ENCODE assay signal across 30 cellular contexts in genomic region chr4:16938641-16939040, GRCh38. TPM values are rescaled to one million over a fixed set of nuclear protein-coding genes. Genes with fewer than 3 reads are reported as not detected.
"Had no signal": no experiment of that assay in that cellular context is flagged by ENCODE, and none has a peak within 500 bp of the region (broad histone marks: within the 10 kb centered on the region; RNA-seq: fewer than 3 reads in every experiment).

No MANE protein-coding gene starts in this region.

- H3K36me3 Mint-ChIP-seq: activated naive CD4-positive, alpha-beta T cell treated with anti-CD3 and anti-CD28 coated beads, Interleukin-2, amount 50 U/mL, for 24 hours; activated naive CD8-positive, alpha-beta T cell treated with anti-CD3 and anti-CD28 coated beads for 36 hours had no signal

- H3K27ac ChIP-seq: adrenal gland, body of pancreas, esophagus muscularis mucosa, foreskin keratinocyte, gastroesophageal sphincter had no signal

- H3K9me3 Mint-ChIP-seq: activated CD8-positive, alpha-beta T cell treated with anti-CD3 and anti-CD28 coated beads for 36 hours; activated naive CD4-positive, alpha-beta T cell treated with anti-CD3 and anti-CD28 coated beads for 36 hours; activated naive CD4-positive, alpha-beta T cell treated with anti-CD3 and anti-CD28 coated beads, Interleukin-2, amount 50 U/mL, for 24 hours; activated T-cell treated with anti-CD3 and anti-CD28 coated beads, Interleukin-2, amount 50 U/mL, for 4 hours; activated T-helper 2 cell treated with anti-CD3 and anti-CD28 coated beads, Interferon-gamma antibody, Interleukin-2, Interleukin-4, amounts not matched to agents 10 μg/mL and 5 μg/mL and 100 μg/mL, durations not matched to agents 14 hours and 24 hours and 36 hours had no signal

- H3K4me1 ChIP-seq: adrenal gland, body of pancreas, esophagus muscularis mucosa, foreskin keratinocyte, gastroesophageal sphincter had no signal

- H3K36me3 ChIP-seq: adrenal gland, esophagus muscularis mucosa, gastroesophageal sphincter had no signal

- H3K4me1 Mint-ChIP-seq: activated naive CD4-positive, alpha-beta T cell treated with anti-CD3 and anti-CD28 coated beads, Interleukin-2, amount 50 U/mL, for 24 hours; activated naive CD8-positive, alpha-beta T cell treated with anti-CD3 and anti-CD28 coated beads for 36 hours; activated naive CD8-positive, alpha-beta T cell treated with anti-CD3 and anti-CD28 coated beads, Interleukin-2, amount 50 U/mL, for 24 hours had no signal

- H3K9me3 ChIP-seq: adrenal gland, body of pancreas, esophagus muscularis mucosa, gastroesophageal sphincter had no signal

- FAIRE-seq: colon had no signal

- H3K27ac Mint-ChIP-seq: activated CD8-positive, alpha-beta T cell treated with anti-CD3 and anti-CD28 coated beads for 36 hours; activated naive CD4-positive, alpha-beta T cell treated with anti-CD3 and anti-CD28 coated beads for 36 hours; activated naive CD4-positive, alpha-beta T cell treated with anti-CD3 and anti-CD28 coated beads, Interleukin-2, amount 50 U/mL, for 24 hours; activated naive CD8-positive, alpha-beta T cell treated with anti-CD3 and anti-CD28 coated beads for 36 hours; activated naive CD8-positive, alpha-beta T cell treated with anti-CD3 and anti-CD28 coated beads, Interleukin-2, amount 50 U/mL, for 24 hours; activated T-helper 2 cell treated with anti-CD3 and anti-CD28 coated beads, Interferon-gamma antibody, Interleukin-2, Interleukin-4, amounts not matched to agents 10 μg/mL and 5 μg/mL and 100 μg/mL, durations not matched to agents 14 hours and 24 hours and 36 hours; effector memory CD8-positive, alpha-beta T cell had no signal

- H3K27me3 ChIP-seq: adrenal gland, body of pancreas, esophagus muscularis mucosa, foreskin keratinocyte, gastroesophageal sphincter had no signal

- DNase-seq: activated CD4-positive, alpha-beta T cell treated with anti-CD3 and anti-CD28 coated beads for 4 hours; activated CD4-positive, alpha-beta T cell treated with anti-CD3 and anti-CD28 coated beads, Interleukin-2, amount 50 U/mL, for 1 hour; activated CD4-positive, alpha-beta T cell treated with anti-CD3 and anti-CD28 coated beads, Interleukin-2, amount 50 U/mL, for 48 hours; activated CD4-positive, CD25-positive, alpha-beta regulatory T cell; activated CD4-positive, CD25-positive, alpha-beta regulatory T cell treated with anti-CD3 and anti-CD28 coated beads, Interleukin-2, amount 50 U/mL, for 72 hours; activated CD8-positive, alpha-beta memory T cell treated with anti-CD3 and anti-CD28 coated beads for 24 hours; activated CD8-positive, alpha-beta T cell treated with anti-CD3 and anti-CD28 coated beads for 36 hours; activated effector memory CD4-positive, alpha-beta T cell treated with anti-CD3 and anti-CD28 coated beads, Interleukin-2, amount 50 U/mL, for 16 hours; activated naive CD4-positive, alpha-beta T cell treated with anti-CD3 and anti-CD28 coated beads for 36 hours; activated naive CD8-positive, alpha-beta T cell treated with anti-CD3 and anti-CD28 coated beads for 36 hours; activated naive CD8-positive, alpha-beta T cell treated with anti-CD3 and anti-CD28 coated beads, Interleukin-2, amount 50 U/mL, for 24 hours; activated T-cell treated with anti-CD3 and anti-CD28 coated beads, Interleukin-2, amount 50 U/mL, for 4 hours; adrenal gland; amygdala; aorta; body of pancreas; caudate nucleus; cortex of kidney; dermis blood vessel endothelial cell; effector CD4-positive, alpha-beta T cell; effector memory CD8-positive, alpha-beta T cell; erythroblast; foreskin keratinocyte; T-helper 2 cell had no signal

- H3K4me3 ChIP-seq: adrenal gland, body of pancreas, esophagus muscularis mucosa, gastroesophageal sphincter had no signal

- ATAC-seq: activated CD8-positive, alpha-beta T cell treated with anti-CD3 and anti-CD28 coated beads for 36 hours; activated naive CD8-positive, alpha-beta T cell treated with anti-CD3 and anti-CD28 coated beads, Interleukin-2, amount 50 U/mL, for 24 hours; activated T-cell treated with anti-CD3 and anti-CD28 coated beads, Interleukin-2, amount 50 U/mL, for 4 hours; body of pancreas; effector memory CD8-positive, alpha-beta T cell; foreskin keratinocyte; gastroesophageal sphincter had no signal

- H3K4me3 Mint-ChIP-seq: activated CD8-positive, alpha-beta T cell treated with anti-CD3 and anti-CD28 coated beads for 36 hours; activated naive CD4-positive, alpha-beta T cell treated with anti-CD3 and anti-CD28 coated beads for 36 hours; activated naive CD4-positive, alpha-beta T cell treated with anti-CD3 and anti-CD28 coated beads, Interleukin-2, amount 50 U/mL, for 24 hours; activated naive CD8-positive, alpha-beta T cell treated with anti-CD3 and anti-CD28 coated beads for 36 hours; activated naive CD8-positive, alpha-beta T cell treated with anti-CD3 and anti-CD28 coated beads, Interleukin-2, amount 50 U/mL, for 24 hours; activated T-cell treated with anti-CD3 and anti-CD28 coated beads, Interleukin-2, amount 50 U/mL, for 4 hours; effector memory CD8-positive, alpha-beta T cell had no signal

RNA-seq across cellular contexts. Expression of gene LDB2, which starts 40.2 kb away (rescaled TPM):
- total RNA-seq: activated CD8-positive, alpha-beta T cell treated with anti-CD3 and anti-CD28 coated beads for 36 hours; activated naive CD4-positive, alpha-beta T cell treated with anti-CD3 and anti-CD28 coated beads for 36 hours; activated naive CD8-positive, alpha-beta T cell treated with anti-CD3 and anti-CD28 coated beads for 36 hours; activated T-helper 2 cell treated with anti-CD3 and anti-CD28 coated beads, Interferon-gamma antibody, Interleukin-2, Interleukin-4, amounts not matched to agents 10 μg/mL and 5 μg/mL and 100 μg/mL, durations not matched to agents 14 hours and 24 hours and 36 hours; foreskin keratinocyte; T-helper 1 cell treated with Interleukin-12 subunit alpha and Interleukin-12 subunit beta and Interleukin-4 antibody, amounts not matched to agents 30 ng/mL and 1 ng/mL, for 36 hours had no signal
- polyA plus RNA-seq: foreskin keratinocyte had no signal
